Comparison of ENCODE assay signal across 9 cellular contexts in genomic region chr21:22343721-22344120, GRCh38.
"Had no signal": no experiment of that assay in that cellular context is flagged by ENCODE, and none has a peak within 500 bp of the region (broad histone marks: within the 10 kb centered on the region; RNA-seq: fewer than 3 reads in every experiment).

No MANE protein-coding gene starts in this region.

- ATAC-seq: HCT116, HepG2 had no signal

- H3K27ac Mint-ChIP-seq: HFFc6, IgD-negative memory B cell had no signal

- H3K4me1 Mint-ChIP-seq: IgD-negative memory B cell had no signal

- H3K4me3 Mint-ChIP-seq: HFFc6, IgD-negative memory B cell had no signal

- FAIRE-seq: HepG2 had no signal

- H2AFZ ChIP-seq: GM23248 had no signal

- H3K27me3 Mint-ChIP-seq: IgD-negative memory B cell had no signal

- H3K4me3 ChIP-seq: GM23248, HAP-1 had no signal

- DNase-seq: GM23248, GOT3, H7, HFFc6 had no signal

- H3K36me3 ChIP-seq: HAP-1 had no signal

- H3K36me3 Mint-ChIP-seq: IgD-negative memory B cell had no signal

- H3K9ac ChIP-seq: GM23248 had no signal

- H3K27ac ChIP-seq: GM23248, HL-60 had no signal
